Comparison of ENCODE assay signal across 12 cellular contexts in the genomic region with DNA sequence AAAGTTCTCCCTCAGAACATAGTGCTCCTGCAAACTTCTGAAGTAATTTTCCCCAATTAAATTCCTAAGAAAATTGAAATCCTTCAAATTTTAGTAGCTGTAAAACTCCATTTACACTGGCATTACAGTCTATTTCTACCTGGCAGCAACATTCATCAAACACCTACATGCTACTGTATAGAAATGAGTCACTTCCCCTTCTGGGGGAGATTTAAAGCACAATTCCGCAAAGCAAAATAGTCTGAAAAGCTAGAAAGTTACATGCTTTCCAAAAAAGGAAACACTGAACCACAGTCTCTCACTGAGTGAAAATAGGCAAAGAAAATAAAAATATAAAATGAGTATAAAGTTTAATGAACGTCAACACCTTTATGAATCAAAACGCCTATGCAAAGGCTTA. TPM values are rescaled to one million over a fixed set of nuclear protein-coding genes. Genes with fewer than 3 reads are reported as not detected.
DNase-seq lines count a peak whose midpoint lies in the region; ATAC-seq, FAIRE-seq and TF ChIP-seq lines count a peak whose summit lies in the region.
"Had no signal": no experiment of that assay in that cellular context is flagged by ENCODE, and none has a peak within 500 bp of the region (broad histone marks: within the 10 kb centered on the region; RNA-seq: fewer than 3 reads in every experiment).

No MANE protein-coding gene starts in this region.

- peak; percentile 89 for FAIRE-seq in GM12891 (lab: Jason Lieb, UNC)

- DNase-seq in GM12891 (ENCODE audit: insufficient read length, low spot score): peak; percentile 21
- DNase-seq in DMS153 (lab: John Stamatoyannopoulos, UW): no peak
- no peak for DNase-seq in NCI-H2107 treated with DMSO at 0.1 percent for 48 hours (lab: John Stamatoyannopoulos, UW; ENCODE audit: unreplicated experiment)
- no peak for DNase-seq in HUDEP-2 (lab: John Stamatoyannopoulos, UW; ENCODE audit: unreplicated experiment in 76 of 76)
- no peak for DNase-seq in NCI-H187 treated with DMSO at 0.1 percent for 48 hours (lab: John Stamatoyannopoulos, UW)
- DNase-seq: activated CD8-positive, alpha-beta memory T cell treated with anti-CD3 and anti-CD28 coated beads, Interleukin-2, amount 50 U/mL, for 48 hours; central memory CD4-positive, alpha-beta T cell; foreskin fibroblast; SW 1271 had no signal

- TF ChIP-seq POLR2A in GM12891 (IDR thresholded peaks at IDR 0.05; ENCODE audit: low read depth, low read length): no peak

- ATAC-seq in GM19351 (IDR thresholded peaks at IDR 0.05; ENCODE audit: unreplicated experiment): peak; percentile 100
- peak; percentile 90 for ATAC-seq in HG02840 (IDR thresholded peaks at IDR 0.05; ENCODE audit: low FRiP score, unreplicated experiment)
- peak; percentile 99 for ATAC-seq in HG03565 (IDR thresholded peaks at IDR 0.05; ENCODE audit: unreplicated experiment)

TF ChIP-seq in GM12891, 5 proteins besides CTCF, POLR2A, EP300 and RAD21:
- TF ChIP-seq SPI1 (IDR thresholded peaks at IDR 0.05; ENCODE audit: low read depth, low read length): peak; percentile 95
- TF ChIP-seq TAF1 (IDR thresholded peaks at IDR 0.05; ENCODE audit: low read depth, low read length): no peak
- no peak for TF ChIP-seq POLR2AphosphoS5 (IDR thresholded peaks at IDR 0.05; ENCODE audit: low read depth, low read length)
TF ChIP-seq in GM12891: peak in this region for 1.

RNA-seq across cellular contexts. Expression of a gene that starts 43.3 kb away (rescaled TPM):
- 10.3 TPM for polyA plus RNA-seq in GM12891 (2012; ENCODE audit: low read depth, missing spikeins)
